In the genomic region with DNA sequence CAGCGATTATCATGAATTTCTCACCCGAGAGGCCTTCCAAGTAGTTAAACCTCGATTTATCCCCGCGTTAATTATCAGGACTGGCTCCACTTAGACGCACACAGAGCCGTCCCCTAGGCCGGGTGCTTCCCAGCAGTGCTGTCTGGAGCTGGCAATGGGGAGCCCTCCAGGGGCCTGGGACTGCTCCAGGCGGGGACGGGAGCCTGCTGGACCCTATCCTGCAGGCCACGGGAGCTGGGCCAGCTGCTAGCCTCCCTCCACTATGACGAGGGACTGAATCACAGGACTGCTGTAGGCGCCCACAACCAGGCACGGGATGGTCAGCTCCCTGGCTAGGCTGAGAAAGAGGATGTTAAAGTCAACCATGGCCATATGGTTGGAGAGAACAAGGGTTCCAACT, we compare ENCODE assay signal across 12 cellular contexts.
A peak's percentile ranks its signal among the peaks of the same experiment; 100 is the strongest.
DNase-seq lines count a peak whose midpoint lies in the region; ATAC-seq and TF ChIP-seq lines count a peak whose summit lies in the region.
"Had no signal": no experiment of that assay in that cellular context is flagged by ENCODE, and none has a peak within 500 bp of the region (broad histone marks: within the 10 kb centered on the region; RNA-seq: fewer than 3 reads in every experiment).

No MANE protein-coding gene starts in this region.

- no peak overlapping the region for H3K4me2 ChIP-seq in mesenchymal stem cell (ENCODE audit: low read length, poor library complexity, severe bottlenecking)

- H3K79me1 ChIP-seq in mesenchymal stem cell (replicated peaks; ENCODE audit: low read length, poor library complexity, severe bottlenecking): no peaks in the 10 kb centered on the region

- H3K27me3 ChIP-seq in left ventricle myocardium inferior (ENCODE audit: low read depth) (no peaks in the 10 kb centered on the region), mesenchymal stem cell (ENCODE audit: control insufficient read depth in 1 of 2, insufficient read depth in 1 of 2, low read length in 2 of 2) (no peaks in the 10 kb centered on the region)

- H3K18ac ChIP-seq in mesenchymal stem cell (ENCODE audit: low read depth in 1 of 2, low read length in 2 of 2): no peak overlapping the region

- 87% methylated on average over 14 of the region's 14 CpGs for WGBS in mesenchymal stem cell

- intact Hi-C loops in Right ventricle myocardium superior (cut with DNase I): no loop called here
- intact Hi-C loops in left ventricle myocardium inferior (cut with micrococcal nuclease): no loop called here

- H3K27ac ChIP-seq in left ventricle myocardium inferior (replicated peaks): no peak overlapping the region
- H3K27ac ChIP-seq in mesenchymal stem cell (ENCODE audit: low read length, poor library complexity, severe bottlenecking): no peak overlapping the region

- H3K27ac Mint-ChIP-seq in chondrocyte (ENCODE audit: unreplicated experiment) (no peak overlapping the region), immature natural killer cell (no peak overlapping the region)
- H3K27ac Mint-ChIP-seq: activated naive CD4-positive, alpha-beta T cell treated with anti-CD3 and anti-CD28 coated beads for 36 hours had no signal

- no peaks in the 10 kb centered on the region for H3K27me3 Mint-ChIP-seq in chondrocyte (ENCODE audit: low read depth)
- H3K27me3 Mint-ChIP-seq in immature natural killer cell (ENCODE audit: low read depth in 3 of 3): peaks cover 0 to 3% (median 2%) of the 10 kb centered on the region in 3 donors

- TF ChIP-seq CTCF in left ventricle myocardium inferior (IDR thresholded peaks at IDR 0.05; ENCODE audit: borderline replicate concordance): no peak
- TF ChIP-seq CTCF in chondrocyte (IDR thresholded peaks at IDR 0.05): no peak
- no peak for TF ChIP-seq CTCF in GM10266 (IDR thresholded peaks at IDR 0.05; ENCODE audit: control insufficient read depth, insufficient read depth, low read depth, missing control alignments)

- H3K4me3 ChIP-seq in left ventricle myocardium inferior (no peak overlapping the region), mesenchymal stem cell (ENCODE audit: insufficient read depth in 1 of 2, low read depth in 1 of 2, low read length in 2 of 2) (no peak overlapping the region)

- H3K23ac ChIP-seq in mesenchymal stem cell (ENCODE audit: low read length in 2 of 2): no peak overlapping the region

- H3K4ac ChIP-seq in mesenchymal stem cell (ENCODE audit: low read depth in 1 of 2, low read length in 2 of 2): no peak overlapping the region

- no peak overlapping the region for H2BK12ac ChIP-seq in mesenchymal stem cell (ENCODE audit: low read length in 2 of 2)

- no peak overlapping the region for H2BK15ac ChIP-seq in mesenchymal stem cell (ENCODE audit: low read depth, poor library complexity, severe bottlenecking)

- no peak overlapping the region for H2BK5ac ChIP-seq in mesenchymal stem cell (ENCODE audit: low read depth, low read length, poor library complexity, severe bottlenecking)

- no peaks in the 10 kb centered on the region for H3K36me3 ChIP-seq in left ventricle myocardium inferior
- peaks cover 16 to 49% of the 10 kb centered on the region in 2 experiments for H3K36me3 ChIP-seq in mesenchymal stem cell (ENCODE audit: control insufficient read depth in 1 of 2, insufficient read depth in 2 of 2, low read depth in 1 of 2, low read length in 2 of 2)

- no peaks in the 10 kb centered on the region for H3K9me3 Mint-ChIP-seq in chondrocyte (ENCODE audit: low read depth)
- H3K9me3 Mint-ChIP-seq in immature natural killer cell: no peaks in the 10 kb centered on the region
- H3K9me3 Mint-ChIP-seq: activated naive CD4-positive, alpha-beta T cell treated with anti-CD3 and anti-CD28 coated beads for 36 hours had no signal

- no peak overlapping the region for H2BK120ac ChIP-seq in mesenchymal stem cell (ENCODE audit: low read depth, low read length)

- H3K9me3 ChIP-seq in left ventricle myocardium inferior (replicated peaks) (no peaks in the 10 kb centered on the region), mesenchymal stem cell (ENCODE audit: control insufficient read depth, low read length) (no peaks in the 10 kb centered on the region)

- H3K4me3 Mint-ChIP-seq in chondrocyte (ENCODE audit: unreplicated experiment) (no peak overlapping the region), immature natural killer cell (no peak overlapping the region)
- H3K4me3 Mint-ChIP-seq: activated naive CD4-positive, alpha-beta T cell treated with anti-CD3 and anti-CD28 coated beads for 36 hours had no signal

- H3K36me3 Mint-ChIP-seq in chondrocyte (ENCODE audit: low read depth) (no peaks in the 10 kb centered on the region), immature natural killer cell (peaks cover 0 to 9% (median 5%) of the 10 kb centered on the region in 3 donors)

- H3K14ac ChIP-seq in mesenchymal stem cell (ENCODE audit: low read length in 2 of 2): no peak overlapping the region

- H3K4me1 Mint-ChIP-seq in chondrocyte (ENCODE audit: low read depth) (no peaks in the 10 kb centered on the region), immature natural killer cell (peaks cover 5 to 22% of the 10 kb centered on the region in 2 donors)

- ATAC-seq in Right ventricle myocardium superior (ENCODE audit: poor library complexity): peak; percentile 6
- no peak for ATAC-seq in HG02759 (IDR thresholded peaks at IDR 0.05; ENCODE audit: unreplicated experiment)
- ATAC-seq in GM18519 (IDR thresholded peaks at IDR 0.05; ENCODE audit: low FRiP score, unreplicated experiment): no peak
- ATAC-seq: Panc1 had no signal

- H2AK5ac ChIP-seq in mesenchymal stem cell (ENCODE audit: low read length, severe bottlenecking): no peak overlapping the region

- H3K9ac ChIP-seq in mesenchymal stem cell (ENCODE audit: low read length): peak overlapping the region; percentile 64

- no peak overlapping the region for H2AFZ ChIP-seq in mesenchymal stem cell (ENCODE audit: low read depth, low read length)

- H4K91ac ChIP-seq in mesenchymal stem cell (ENCODE audit: low read length): no peak overlapping the region

- DNase-seq in Right ventricle myocardium superior (peak; percentile 61), left ventricle myocardium inferior (no peak), chondrocyte (ENCODE audit: low spot score) (peak; percentile 64), mesenchymal stem cell (no peak), immature natural killer cell (no peak), GM10266 (ENCODE audit: extremely low spot score) (no peak)
- DNase-seq: activated CD4-positive, CD25-positive, alpha-beta regulatory T cell treated with anti-CD3 and anti-CD28 coated beads, Interleukin-2, amount 50 U/mL, for 72 hours; activated naive CD4-positive, alpha-beta T cell treated with anti-CD3 and anti-CD28 coated beads for 36 hours; NCI-H187 treated with DMSO at 0.1 percent for 48 hours had no signal

- no peak overlapping the region for H4K8ac ChIP-seq in mesenchymal stem cell (ENCODE audit: low read length)

- H3K4me1 ChIP-seq in left ventricle myocardium inferior: peaks cover 22% of the 10 kb centered on the region
- H3K4me1 ChIP-seq in mesenchymal stem cell (ENCODE audit: control insufficient read depth, insufficient read depth, low read depth, low read length): peaks cover 5% of the 10 kb centered on the region

Comparison
In these comparisons a context has a peak if more than half of its experiments do, and no peak if none do; other contexts are left out.
1. DNase-seq: peak in Right ventricle myocardium superior (single experiment) and chondrocyte (single experiment); none in left ventricle myocardium inferior (single experiment), mesenchymal stem cell (single experiment), immature natural killer cell (0 of 3) and GM10266 (single experiment).